Comparison of ENCODE assay signal across 2 cellular contexts in the genomic region with DNA sequence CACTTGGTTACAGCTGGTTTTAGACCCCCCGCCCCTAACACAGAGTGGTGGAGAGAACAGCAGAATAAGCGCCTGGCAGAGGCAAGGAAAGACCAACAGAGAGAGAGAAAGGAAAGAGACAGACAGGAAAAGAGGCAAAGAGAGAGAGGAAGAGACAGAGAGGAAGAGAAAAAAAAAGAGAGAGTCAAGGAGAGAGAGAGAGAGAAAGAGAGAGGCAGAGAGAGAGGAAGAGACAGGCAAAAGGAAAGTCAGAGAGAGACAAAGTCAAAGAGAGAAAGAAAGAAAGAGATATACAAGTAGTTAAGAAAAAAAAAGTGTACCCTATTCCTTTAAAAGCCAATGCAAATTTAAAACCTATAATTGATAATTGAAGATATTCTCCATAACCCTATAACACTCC.
A peak's percentile ranks its signal among the peaks of the same experiment; 100 is the strongest.
TF ChIP-seq lines count a peak whose summit lies in the region.

No MANE protein-coding gene starts in this region.

TF ChIP-seq in HEK293, 187 proteins besides CTCF, POLR2A, EP300 and RAD21:
- TF ChIP-seq REST (tag by site-specific recombination; IDR thresholded peaks at IDR 0.05) (no peak), ZNF558 (tag by site-specific recombination; IDR thresholded peaks at IDR 0.05) (no peak), PRDM1 (tag by site-specific recombination; IDR thresholded peaks at IDR 0.05) (peak; percentile 86), ZNF596 (tag by site-specific recombination; IDR thresholded peaks at IDR 0.05) (peak; percentile 88), KLF1 (tag by site-specific recombination; IDR thresholded peaks at IDR 0.05) (no peak)

TF ChIP-seq in GM12878, 131 proteins besides CTCF, POLR2A, EP300 and RAD21:
- no peak for TF ChIP-seq FOS (IDR thresholded peaks at IDR 0.05; ENCODE audit: borderline replicate concordance, extremely low read depth, insufficient read length)
- no peak for TF ChIP-seq GATAD2B (conservative IDR thresholded peaks at IDR 0.05; ENCODE audit: low read depth)
- no peak for TF ChIP-seq PAX5 (IDR thresholded peaks at IDR 0.05; ENCODE audit: borderline replicate concordance, low read depth, low read length)
- no peak for TF ChIP-seq YY1 (IDR thresholded peaks at IDR 0.05; ENCODE audit: low read depth, low read length)
- TF ChIP-seq, protein P1, sequence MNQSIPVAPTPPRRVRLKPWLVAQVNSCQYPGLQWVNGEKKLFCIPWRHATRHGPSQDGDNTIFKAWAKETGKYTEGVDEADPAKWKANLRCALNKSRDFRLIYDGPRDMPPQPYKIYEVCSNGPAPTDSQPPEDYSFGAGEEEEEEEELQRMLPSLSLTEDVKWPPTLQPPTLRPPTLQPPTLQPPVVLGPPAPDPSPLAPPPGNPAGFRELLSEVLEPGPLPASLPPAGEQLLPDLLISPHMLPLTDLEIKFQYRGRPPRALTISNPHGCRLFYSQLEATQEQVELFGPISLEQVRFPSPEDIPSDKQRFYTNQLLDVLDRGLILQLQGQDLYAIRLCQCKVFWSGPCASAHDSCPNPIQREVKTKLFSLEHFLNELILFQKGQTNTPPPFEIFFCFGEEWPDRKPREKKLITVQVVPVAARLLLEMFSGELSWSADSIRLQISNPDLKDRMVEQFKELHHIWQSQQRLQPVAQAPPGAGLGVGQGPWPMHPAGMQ (IDR thresholded peaks at IDR 0.05; ENCODE audit: borderline replicate concordance), result no peak
- no peak for TF ChIP-seq RELB (IDR thresholded peaks at IDR 0.05; ENCODE audit: low read depth)
- TF ChIP-seq DPF2 (IDR thresholded peaks at IDR 0.05), result no peak
- TF ChIP-seq STAT1 (conservative IDR thresholded peaks at IDR 0.05), result no peak
- no peak for TF ChIP-seq E2F4 (IDR thresholded peaks at IDR 0.05; ENCODE audit: low read depth, low read length)
- TF ChIP-seq POLR2AphosphoS2 (IDR thresholded peaks at IDR 0.05; ENCODE audit: low read depth, low read length), result no peak
- no peak for TF ChIP-seq SMC3 (IDR thresholded peaks at IDR 0.05; ENCODE audit: borderline replicate concordance, low read length)
- no peak for TF ChIP-seq PAX8 (IDR thresholded peaks at IDR 0.05)
- no peak for TF ChIP-seq HDAC6 (IDR thresholded peaks at IDR 0.05; ENCODE audit: unreplicated experiment)
- TF ChIP-seq KAT2A (conservative IDR thresholded peaks at IDR 0.05; ENCODE audit: control insufficient read depth, low read depth, low read length), result no peak
- TF ChIP-seq PML (IDR thresholded peaks at IDR 0.05; ENCODE audit: low read length), result no peak
- no peak for TF ChIP-seq SREBF2 (IDR thresholded peaks at IDR 0.05; ENCODE audit: low read length)
- TF ChIP-seq HDGF (IDR thresholded peaks at IDR 0.05), result no peak
